In the genomic region with DNA sequence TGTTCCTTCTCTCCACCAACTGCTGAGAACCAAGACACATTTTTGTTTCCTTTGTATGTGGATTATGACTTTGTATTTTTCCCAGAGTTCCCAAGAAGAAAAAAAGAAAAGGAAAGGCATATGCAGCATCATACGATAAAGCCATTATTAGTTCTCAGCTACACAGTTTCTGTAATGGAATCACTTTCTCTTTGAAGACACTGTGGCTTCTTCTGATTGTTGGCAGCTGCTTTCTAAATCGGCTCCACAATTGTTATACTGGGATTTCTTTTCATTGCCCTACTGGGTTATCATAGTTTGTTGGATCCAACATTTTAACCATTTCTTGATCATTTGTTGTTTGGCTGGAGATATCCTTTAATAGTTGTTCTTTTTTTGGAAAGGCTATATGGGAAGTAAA, we compare ENCODE assay signal across 22 cellular contexts.
"Had no signal": no experiment of that assay in that cellular context is flagged by ENCODE, and none has a peak within 500 bp of the region (broad histone marks: within the 10 kb centered on the region; RNA-seq: fewer than 3 reads in every experiment).

No MANE protein-coding gene starts in this region.

- H3K36me3 ChIP-seq: esophagus muscularis mucosa, gastroesophageal sphincter, neural progenitor cell, pancreas, prostate gland, right lobe of liver, thoracic aorta had no signal

- H3K4me3 Mint-ChIP-seq: dendritic cell treated with granulocyte-macrophage colony-stimulating factor and Interleukin-4, amounts not matched to agents 40 ng/mL and 50 ng/mL, for 4 days; effector memory CD8-positive, alpha-beta T cell; natural killer cell treated with Interleukin-12 subunit alpha and Interleukin-12 subunit beta and Interleukin-15 and Interleukin-18, amount 100 ng/mL, for 72 hours; neural progenitor cell; stimulated activated naive B cell treated with anti-CD40 and anti-IgM and Interleukin-4, amounts not matched to agents 10 μg/mL and 1 μg/mL and 100 μg/mL, for 72 hours; stimulated activated naive CD8-positive, alpha-beta T cell treated with anti-CD3 and anti-CD28 coated beads, Interleukin-15, amount 100 ng/mL, for 72 hours had no signal

- H3K4me1 ChIP-seq: esophagus muscularis mucosa, gastroesophageal sphincter, neural progenitor cell, pancreas, prostate gland had no signal

- H3K4me1 Mint-ChIP-seq: neural progenitor cell had no signal

- H3K9ac ChIP-seq: neural progenitor cell had no signal

- H3K27me3 Mint-ChIP-seq: dendritic cell treated with granulocyte-macrophage colony-stimulating factor and Interleukin-4, amounts not matched to agents 40 ng/mL and 50 ng/mL, for 4 days; effector memory CD8-positive, alpha-beta T cell; natural killer cell treated with Interleukin-12 subunit alpha and Interleukin-12 subunit beta and Interleukin-15 and Interleukin-18, amount 100 ng/mL, for 72 hours; stimulated activated naive B cell treated with anti-CD40 and anti-IgM and Interleukin-4, amounts not matched to agents 10 μg/mL and 1 μg/mL and 100 μg/mL, for 72 hours; stimulated activated naive CD8-positive, alpha-beta T cell treated with anti-CD3 and anti-CD28 coated beads, Interleukin-15, amount 100 ng/mL, for 72 hours had no signal

- H3K27ac Mint-ChIP-seq: dendritic cell treated with granulocyte-macrophage colony-stimulating factor and Interleukin-4, amounts not matched to agents 40 ng/mL and 50 ng/mL, for 4 days; effector memory CD8-positive, alpha-beta T cell; neural progenitor cell; stimulated activated naive B cell treated with anti-CD40 and anti-IgM and Interleukin-4, amounts not matched to agents 10 μg/mL and 1 μg/mL and 100 μg/mL, for 72 hours; stimulated activated naive CD8-positive, alpha-beta T cell treated with anti-CD3 and anti-CD28 coated beads, Interleukin-15, amount 100 ng/mL, for 72 hours had no signal

- H3K27ac ChIP-seq: epithelial cell of prostate, esophagus muscularis mucosa, gastroesophageal sphincter, neural progenitor cell, pancreas, prostate gland, right lobe of liver, thoracic aorta had no signal

- H3K4me2 ChIP-seq: neural progenitor cell had no signal

- DNase-seq: effector memory CD8-positive, alpha-beta T cell; glutamatergic neuron; islet precursor cell; mucosa of descending colon; nucleus accumbens; pancreas; retina; right lobe of liver; stimulated activated CD4-positive, alpha-beta T cell treated with anti-CD3 and anti-CD28 coated beads, Interleukin-2, amount 100 ng/mL, for 24 hours; stimulated activated CD4-positive, alpha-beta T cell treated with anti-CD3 and anti-CD28 coated beads, Interleukin-4, amount 100 ng/mL, for 4 hours; stimulated activated naive B cell treated with anti-CD40 and anti-IgM and Interleukin-4, amounts not matched to agents 10 μg/mL and 1 μg/mL and 100 μg/mL, for 72 hours; stimulated activated naive CD8-positive, alpha-beta T cell treated with anti-CD3 and anti-CD28 coated beads, Interleukin-15, amount 100 ng/mL, for 72 hours; trophoblast cell had no signal

- FAIRE-seq: pancreas had no signal

- H3K4me3 ChIP-seq: esophagus muscularis mucosa, gastroesophageal sphincter, mucosa of descending colon, neural progenitor cell, pancreas, prostate gland, right lobe of liver, thoracic aorta had no signal

- H3K36me3 Mint-ChIP-seq: neural progenitor cell; stimulated activated naive B cell treated with anti-CD40 and anti-IgM and Interleukin-4, amounts not matched to agents 10 μg/mL and 1 μg/mL and 100 μg/mL, for 72 hours had no signal

- H3K27me3 ChIP-seq: esophagus muscularis mucosa, gastroesophageal sphincter, pancreas, right lobe of liver had no signal

- H3K9me3 Mint-ChIP-seq: dendritic cell treated with granulocyte-macrophage colony-stimulating factor and Interleukin-4, amounts not matched to agents 40 ng/mL and 50 ng/mL, for 4 days; effector memory CD8-positive, alpha-beta T cell; neural progenitor cell; stimulated activated naive B cell treated with anti-CD40 and anti-IgM and Interleukin-4, amounts not matched to agents 10 μg/mL and 1 μg/mL and 100 μg/mL, for 72 hours; stimulated activated naive CD8-positive, alpha-beta T cell treated with anti-CD3 and anti-CD28 coated beads, Interleukin-15, amount 100 ng/mL, for 72 hours had no signal

- H3K9me3 ChIP-seq: esophagus muscularis mucosa, gastroesophageal sphincter, mucosa of descending colon, pancreas, prostate gland, right lobe of liver, thoracic aorta had no signal

- ATAC-seq: effector memory CD8-positive, alpha-beta T cell; gastroesophageal sphincter; left lobe of liver; mucosa of descending colon; natural killer cell treated with Interleukin-12 subunit alpha and Interleukin-12 subunit beta and Interleukin-15 and Interleukin-18, amount 100 ng/mL, for 72 hours; pancreas; right lobe of liver; stimulated activated naive B cell treated with anti-CD40 and anti-IgM and Interleukin-4, amounts not matched to agents 10 μg/mL and 1 μg/mL and 100 μg/mL, for 72 hours; stimulated activated naive CD8-positive, alpha-beta T cell treated with anti-CD3 and anti-CD28 coated beads, Interleukin-15, amount 100 ng/mL, for 72 hours had no signal
